10 cellular contexts compared by ENCODE assay signal in genomic region chr11:69644071-69644961, GRCh38. TPM values are rescaled to one million over a fixed set of nuclear protein-coding genes. Genes with fewer than 3 reads are reported as not detected.
DNase-seq lines count a peak whose midpoint lies in the region; ATAC-seq and TF ChIP-seq lines count a peak whose summit lies in the region.
"Had no signal": no experiment of that assay in that cellular context is flagged by ENCODE, and none has a peak within 500 bp of the region (broad histone marks: within the 10 kb centered on the region; RNA-seq: fewer than 3 reads in every experiment).

No MANE protein-coding gene starts in this region.

- H3K9me3 Mint-ChIP-seq in glutamatergic neuron (ENCODE audit: unreplicated experiment), result peaks cover 4% of the 10 kb centered on the region

- CTCF ChIA-PET in GM10248 (lab: Yijun Ruan, JAX), result interaction anchor here (1.1 to 5.1 kb wide), 12 partner anchors 9 to 1348 kb away, joined by 3 to 62 read pairs (median 6); no protein-coding TSS in a partner anchor

- H3K4me1 ChIP-seq in psoas muscle, result peaks cover 14% of the 10 kb centered on the region
- H3K4me1 ChIP-seq: foreskin keratinocyte had no signal

- H3K27me3 Mint-ChIP-seq in glutamatergic neuron (ENCODE audit: unreplicated experiment), result peaks cover 6% of the 10 kb centered on the region

- peak; percentile 81 for DNase-seq in AG08395 (ENCODE audit: low spot score)
- DNase-seq in H4 (ENCODE audit: low spot score), result peak; percentile 80
- DNase-seq in WERI-Rb-1, result peak; percentile 90
- DNase-seq in glutamatergic neuron, result no peak
- peak; percentile 43 to 70 for DNase-seq in psoas muscle
- DNase-seq in NCI-H2081 treated with DMSO at 0.1 percent for 48 hours (lab: John Stamatoyannopoulos, UW), result no peak
- no peak for DNase-seq in lower leg skin (ENCODE audit: low spot score in 2 of 2)
- DNase-seq in GM10248 (ENCODE audit: extremely low spot score), result no peak

- H3K4me3 Mint-ChIP-seq in glutamatergic neuron (ENCODE audit: unreplicated experiment), result peak overlapping the region; percentile 63

- H3K4me3 ChIP-seq in WERI-Rb-1 (ENCODE audit: low read depth, low read length), result peak overlapping the region; percentile 62
- no peak overlapping the region for H3K4me3 ChIP-seq in psoas muscle
- no peak overlapping the region for H3K4me3 ChIP-seq in lower leg skin (ENCODE audit: low read depth, poor library complexity, severe bottlenecking)

- H3K36me3 ChIP-seq in WERI-Rb-1, result no peaks in the 10 kb centered on the region
- no peaks in the 10 kb centered on the region for H3K36me3 ChIP-seq in psoas muscle (ENCODE audit: insufficient read depth in 1 of 2, low read depth in 1 of 2)
- H3K36me3 ChIP-seq: HAP-1 had no signal

- peak in 3 of 4 donors; percentile 17 to 23 (median 18) for ATAC-seq in psoas muscle

- intact Hi-C loops in psoas muscle (cut with DNase I) (loop anchor here (5.0 to 10.0 kb wide), 2 partner anchors 197 to 350 kb away; partner anchors contain the start of gene MYEOV (in 1 of the 2)), lower leg skin (cut with DNase I; ENCODE audit: low total_unique reads) (loop anchor here (2.0 kb wide), 1 partner anchor 544 kb away; no protein-coding TSS in a partner anchor)

- no peak for TF ChIP-seq POLR2A in lower leg skin (IDR thresholded peaks at IDR 0.05)

- no peaks in the 10 kb centered on the region for H3K9me3 ChIP-seq in WERI-Rb-1 (ENCODE audit: severe bottlenecking)
- no peaks in the 10 kb centered on the region for H3K9me3 ChIP-seq in psoas muscle
- H3K9me3 ChIP-seq: HAP-1 had no signal

- H3K27ac ChIP-seq in WERI-Rb-1, result no peak overlapping the region
- no peak overlapping the region for H3K27ac ChIP-seq in psoas muscle
- H3K27ac ChIP-seq: foreskin keratinocyte had no signal

- H3K27me3 ChIP-seq in WERI-Rb-1 (ENCODE audit: insufficient read depth, low read depth, severe bottlenecking) (peaks cover 47% of the 10 kb centered on the region), psoas muscle (ENCODE audit: insufficient read depth in 3 of 3, low read length in 2 of 3) (peaks cover 0 to 67% (median 14%) of the 10 kb centered on the region in 3 donors)
- H3K27me3 ChIP-seq: foreskin keratinocyte had no signal

- 41 to 46% (median 43%) methylated on average over 23 to 24 of the region's 24 CpGs for WGBS in psoas muscle, 3 donors
- 30 to 46% methylated on average over 11 to 17 of the region's 24 CpGs for WGBS in lower leg skin, 2 donors

- H3K36me3 Mint-ChIP-seq in glutamatergic neuron (ENCODE audit: unreplicated experiment), result no peaks in the 10 kb centered on the region

- TF ChIP-seq CTCF in WERI-Rb-1 (IDR thresholded peaks at IDR 0.05; ENCODE audit: low read depth, low read length), result peak; percentile 59
- no peak for TF ChIP-seq CTCF in glutamatergic neuron (IDR thresholded peaks at IDR 0.05; ENCODE audit: partially characterized antibody, unreplicated experiment)
- no peak for TF ChIP-seq CTCF in psoas muscle (IDR thresholded peaks at IDR 0.05)
- TF ChIP-seq CTCF in lower leg skin (IDR thresholded peaks at IDR 0.05), result no peak
- TF ChIP-seq CTCF in GM10248 (IDR thresholded peaks at IDR 0.05; ENCODE audit: control extremely low read depth, extremely low read depth, low read depth, missing control alignments), result no peak

- POLR2A ChIA-PET in GM10248 (lab: Yijun Ruan, JAX), result no interaction called here

- no peak overlapping the region for H3K27ac Mint-ChIP-seq in glutamatergic neuron (ENCODE audit: unreplicated experiment)

- peaks cover 2% of the 10 kb centered on the region for H3K4me1 Mint-ChIP-seq in glutamatergic neuron (ENCODE audit: low read depth, unreplicated experiment)

RNA-seq across cellular contexts. Expression of gene CCND1, which starts 3.4 kb away (rescaled TPM):
- total RNA-seq in H4 (2014; rRNA removed; shearing (Covaris generic)), result 67.5 and 80.4 TPM in 2 replicates
- 36.1 TPM for total RNA-seq in glutamatergic neuron (ENCODE audit: unreplicated experiment)
- total RNA-seq in psoas muscle, result 10 to 100 TPM in 1 of 4 donors, 1 to 10 TPM in 3; 6.5 to 11.3 (median 7.9) TPM
- 1 to 10 TPM; 1.8 to 2.2 (median 1.8) TPM for polyA plus RNA-seq in psoas muscle
- 100 to 1,000 TPM; 194 to 370 (median 229) TPM for total RNA-seq in lower leg skin

RNA-seq across cellular contexts. Expression of gene LTO1, which starts 30.8 kb away (rescaled TPM):
- 3.2 and 8.5 TPM in 2 replicates for total RNA-seq in H4 (2014; rRNA removed; shearing (Covaris generic))
- total RNA-seq in glutamatergic neuron (ENCODE audit: unreplicated experiment) (38.1 TPM), psoas muscle (10 to 100 TPM in 1 of 4 donors, 1 to 10 TPM in 3; 8.5 to 15.5 (median 8.7) TPM), lower leg skin (10 to 100 TPM; 15.2 to 69.2 (median 27.2) TPM)
- polyA plus RNA-seq in psoas muscle, result 10 to 100 TPM in 2 of 3 donors, 1 to 10 TPM in 1; 9.2 to 28.1 (median 21.0) TPM

RNA-seq across cellular contexts. Expression of gene FGF19, which starts 59.5 kb away (rescaled TPM):
- total RNA-seq in H4 (2014; rRNA removed; shearing (Covaris generic)), result 0.17 TPM in 1 of 2 replicates, not detected in the other
- 5.1 TPM for total RNA-seq in glutamatergic neuron (ENCODE audit: unreplicated experiment)
- not detected for total RNA-seq in psoas muscle
- polyA plus RNA-seq in psoas muscle, result not detected
- total RNA-seq in lower leg skin, result not detected

Comparison
In these comparisons a context has a peak if more than half of its experiments do, and no peak if none do; other contexts are left out.
1. DNase-seq: peak in AG08395 (single experiment), H4 (single experiment), WERI-Rb-1 (single experiment) and psoas muscle (2 of 2); none in glutamatergic neuron (single experiment), NCI-H2081 treated with DMSO at 0.1 percent for 48 hours (single experiment), lower leg skin (0 of 2) and GM10248 (single experiment).